21 cellular contexts compared by ENCODE assay signal in the genomic region with DNA sequence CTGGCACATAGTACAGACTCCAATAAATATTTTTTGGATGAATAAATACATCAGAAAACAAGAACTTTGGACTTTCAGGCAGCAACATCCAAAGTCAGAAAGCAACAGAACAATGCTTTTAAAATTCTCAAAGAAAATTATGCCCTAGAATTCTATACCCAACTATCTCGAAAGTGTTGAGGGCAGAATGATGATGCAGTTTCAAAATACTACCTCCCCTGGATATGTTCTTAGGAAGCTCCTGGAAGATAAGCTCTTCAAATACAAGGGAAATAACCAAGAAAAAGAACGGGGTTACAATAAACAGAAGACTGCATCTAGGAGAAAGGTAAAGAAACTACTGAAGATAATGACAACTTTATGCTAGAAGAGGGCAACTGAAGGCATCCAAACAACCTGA.
"Had no signal": no experiment of that assay in that cellular context is flagged by ENCODE, and none has a peak within 500 bp of the region (broad histone marks: within the 10 kb centered on the region; RNA-seq: fewer than 3 reads in every experiment).

No MANE protein-coding gene starts in this region.

- FAIRE-seq: colon, frontal cortex had no signal

- ATAC-seq: activated CD8-positive, alpha-beta T cell treated with anti-CD3 and anti-CD28 coated beads, Interleukin-2, amount 10 ng/mL, durations not matched to agents 7 days and 5 days; naive thymus-derived CD8-positive, alpha-beta T cell; stimulated activated naive CD8-positive, alpha-beta T cell treated with anti-CD3 and anti-CD28 coated beads, Interleukin-15, amount 100 ng/mL, for 72 hours had no signal

- H3K36me3 ChIP-seq: brain microvascular endothelial cell, esophagus muscularis mucosa, right atrium auricular region, suprapubic skin, tibial nerve had no signal

- H3K27me3 ChIP-seq: brain microvascular endothelial cell, dorsolateral prefrontal cortex, esophagus muscularis mucosa, right atrium auricular region, suprapubic skin, tibial nerve had no signal

- H3K27ac ChIP-seq: brain microvascular endothelial cell, esophagus muscularis mucosa, right atrium auricular region, suprapubic skin had no signal

- DNase-seq: activated CD4-positive, alpha-beta T cell treated with anti-CD3 and anti-CD28 coated beads for 1 hour; activated CD4-positive, alpha-beta T cell treated with anti-CD3 and anti-CD28 coated beads, Interleukin-2, amount 50 U/mL, for 1 hour; activated CD8-positive, alpha-beta T cell treated with anti-CD3 and anti-CD28 coated beads, Interleukin-2, amount 10 ng/mL, durations not matched to agents 7 days and 5 days; activated gamma-delta T cell treated with Interleukin-2 at 50 U/mL for 16 hours; aorta; brain microvascular endothelial cell; dorsolateral prefrontal cortex; hypothalamus; left ventricle myocardium superior; mammary epithelial cell; naive thymus-derived CD8-positive, alpha-beta T cell; stimulated activated CD4-positive, alpha-beta T cell treated with anti-CD3 and anti-CD28 coated beads, Interleukin-12 subunit alpha, Interleukin-12 subunit beta, amount 100 ng/mL, for 4 hours; stimulated activated CD4-positive, alpha-beta T cell treated with anti-CD3 and anti-CD28 coated beads, Interleukin-1b, Interleukin-23, amount 100 ng/mL, for 48 hours; stimulated activated naive CD8-positive, alpha-beta T cell treated with anti-CD3 and anti-CD28 coated beads, Interleukin-15, amount 100 ng/mL, for 72 hours; T-helper 2 cell had no signal

- H3K9me3 ChIP-seq: esophagus muscularis mucosa, right atrium auricular region, suprapubic skin, tibial nerve had no signal

- H3K4me3 ChIP-seq: esophagus muscularis mucosa, right atrium auricular region, suprapubic skin, tibial nerve had no signal
